In genomic region chr6:42563697-42564495, GRCh38 we compare ENCODE assay signal across 8 cellular contexts. TPM values are rescaled to one million over a fixed set of nuclear protein-coding genes. Genes with fewer than 3 reads are reported as not detected.
DNase-seq lines count a peak whose midpoint lies in the region; ATAC-seq and TF ChIP-seq lines count a peak whose summit lies in the region.

Gene UBR2 (plus strand): TSS chr6:42564029. CDS start chr6:42564320, 291 bp downstream.

- dilution Hi-C loops in IMR-90 (cut with HindIII; ENCODE audit: low sequenced_read_pairs, unreplicated experiment): no loop called here

- H3K79me1 ChIP-seq in IMR-90 (ENCODE audit: low read depth in 1 of 2, low read length in 2 of 2): peaks cover 7 to 38% of the 10 kb centered on the region in 2 experiments; a peak in 3 of 4 replicates

- WGBS in IMR-90 (ENCODE audit: extremely low coverage in 2 of 2, insufficient read length in 1 of 2), 2 experiments: 1% methylated on average over 20 of the region's 50 CpGs; no CpG with 5 or more reads in 1 of the 2 experiments

- H2BK15ac ChIP-seq in IMR-90 (ENCODE audit: low read depth, low read length): peak within 1 kb of the TSS; percentile 25; the same call in 2 of the 3 replicates

- peak within 1 kb of the TSS; percentile 93 for H3K14ac ChIP-seq in IMR-90 (replicated peaks; ENCODE audit: low read depth, low read length)

- peak within 1 kb of the TSS; percentile 88 for H3K56ac ChIP-seq in IMR-90 (ENCODE audit: extremely low read depth, insufficient read depth, low read length)

- H3K9ac ChIP-seq in IMR-90 (ENCODE audit: low read depth, low read length): peak within 1 kb of the TSS; percentile 74

- no peaks in the 10 kb centered on the region for H3K9me1 ChIP-seq in IMR-90 (ENCODE audit: insufficient read depth, low read length)

- peak within 1 kb of the TSS; percentile 92 for H2AFZ ChIP-seq in IMR-90 (replicated peaks; ENCODE audit: low read length, poor library complexity)

- H2BK20ac ChIP-seq in IMR-90 (ENCODE audit: low read depth, low read length): no peak within 1 kb of the TSS

- peak within 1 kb of the TSS; percentile 76 for H4K91ac ChIP-seq in IMR-90 (ENCODE audit: insufficient read depth, low read depth, low read length)

- peak within 1 kb of the TSS; percentile 89 for H3K4me2 ChIP-seq in IMR-90 (ENCODE audit: low read depth, low read length)

- peak within 1 kb of the TSS; percentile 90 for H2BK5ac ChIP-seq in IMR-90 (ENCODE audit: low read depth, low read length, poor library complexity, severe bottlenecking)

- TF ChIP-seq RAD21 in IMR-90 (IDR thresholded peaks at IDR 0.05; ENCODE audit: low read length): no peak

- H4K5ac ChIP-seq in IMR-90 (ENCODE audit: low read depth, low read length): peak within 1 kb of the TSS; percentile 71

- POLR2A ChIA-PET in IMR-90 (lab: Charles Lee; ENCODE audit: unreplicated experiment): interaction anchor here (0.7 kb wide), 3 partner anchors 13 to 267 kb away, joined by 3 to 4 read pairs (median 4); no protein-coding TSS in a partner anchor

- H3K9me3 ChIP-seq in IMR-90 (ENCODE audit: control insufficient read depth, insufficient read depth, low read length): no peaks in the 10 kb centered on the region

- peak within 1 kb of the TSS; percentile 76 to 97 for H4K8ac ChIP-seq in IMR-90 (ENCODE audit: low read depth in 2 of 2, low read length in 2 of 2)

- peak within 1 kb of the TSS; percentile 65 for H3K18ac ChIP-seq in IMR-90 (ENCODE audit: low read depth, low read length)

- no peaks in the 10 kb centered on the region; the same call in 1 of the 2 replicates for H3K4me1 ChIP-seq in IMR-90 (ENCODE audit: control insufficient read depth, insufficient read depth, low read length)

- H3K27ac ChIP-seq in IMR-90 (ENCODE audit: insufficient read depth, low read length): peak within 1 kb of the TSS; percentile 77

- TF ChIP-seq POLR2A in IMR-90 (IDR thresholded peaks at IDR 0.05; ENCODE audit: low read depth, low read length): no peak

- H3K27me3 ChIP-seq in IMR-90 (ENCODE audit: control insufficient read depth, insufficient read depth, low read length): no peaks in the 10 kb centered on the region

- H3K4ac ChIP-seq in IMR-90 (ENCODE audit: low read depth, low read length): peak within 1 kb of the TSS; percentile 89

- intact Hi-C loops in IMR-90 (cut with micrococcal nuclease): no loop called here

- ATAC-seq in GM21528 (IDR thresholded peaks at IDR 0.05; ENCODE audit: low FRiP score, unreplicated experiment) (peak; percentile 92), IMR-90 (ENCODE audit: low read depth) (peak; percentile 95)

- no TSS peak for BruUV-seq in IMR-90 (replicated peaks; lab: Mats Ljungman, UMichigan)

- DNase-seq in DMS153 (lab: John Stamatoyannopoulos, UW) (peak; percentile 99), IMR-90 (peak; percentile 99), OCI-M1 (lab: John Stamatoyannopoulos, UW) (peak; percentile 100), activated T-cell treated with anti-CD3 and anti-CD28 coated beads for 24 hours (ENCODE audit: low read depth) (peak; percentile 93), epidermal melanocyte (ENCODE audit: insufficient read length, low spot score) (peak; percentile 93), middle frontal gyrus (ENCODE audit: extremely low spot score, low spot score) (peak; percentile 99)
- DNase-seq in stimulated activated CD8-positive, alpha-beta memory T cell treated with anti-CD3 and anti-CD28 coated beads, Interleukin-2, amount 100 ng/mL, for 48 hours (ENCODE audit: low read depth in 2 of 2): peak; percentile 84 to 86

- H2AK9ac ChIP-seq in IMR-90 (replicated peaks; ENCODE audit: low read depth, low read length, poor library complexity): peak within 1 kb of the TSS; percentile 98

- peak within 1 kb of the TSS; percentile 95 for H3K23ac ChIP-seq in IMR-90 (ENCODE audit: low read depth, low read length)

- no peaks in the 10 kb centered on the region for H3K36me3 ChIP-seq in IMR-90 (ENCODE audit: control insufficient read depth, insufficient read depth, low read length)

- H2BK120ac ChIP-seq in IMR-90 (ENCODE audit: low read depth, low read length): peak within 1 kb of the TSS; percentile 48

- H3K4me3 ChIP-seq in IMR-90 (ENCODE audit: insufficient read depth, low read depth, low read length): peak within 1 kb of the TSS; percentile 63

- H4K20me1 ChIP-seq in IMR-90 (ENCODE audit: insufficient read depth, low read length): peaks cover 9% of the 10 kb centered on the region; the same call in 1 of the 2 replicates

- TF ChIP-seq CTCF in IMR-90 (conservative IDR thresholded peaks at IDR 0.05; ENCODE audit: low read depth, low read length): peak; percentile 24; the same call in 1 of the 2 replicates

- CTCF ChIA-PET in IMR-90 (lab: Yijun Ruan, JAX): interaction anchor here (2.4 kb wide), 1 partner anchor 16 kb away, joined by 8 read pairs; no protein-coding TSS in a partner anchor

- in situ Hi-C loops in IMR-90 (cut with MboI; ENCODE audit: low sequenced_read_pairs): no loop called here

- H2AK5ac ChIP-seq in IMR-90 (ENCODE audit: low read depth, low read length): peak within 1 kb of the TSS; percentile 67

TF ChIP-seq in IMR-90, 13 proteins besides CTCF, POLR2A, EP300 and RAD21:
- TF ChIP-seq SMC3 (IDR thresholded peaks at IDR 0.05; ENCODE audit: low read depth, low read length): no peak
- TF ChIP-seq MAZ (IDR thresholded peaks at IDR 0.05; ENCODE audit: borderline replicate concordance, low read depth, low read length): peak; percentile 82; the same call in 1 of the 2 replicates
- TF ChIP-seq, protein P1, sequence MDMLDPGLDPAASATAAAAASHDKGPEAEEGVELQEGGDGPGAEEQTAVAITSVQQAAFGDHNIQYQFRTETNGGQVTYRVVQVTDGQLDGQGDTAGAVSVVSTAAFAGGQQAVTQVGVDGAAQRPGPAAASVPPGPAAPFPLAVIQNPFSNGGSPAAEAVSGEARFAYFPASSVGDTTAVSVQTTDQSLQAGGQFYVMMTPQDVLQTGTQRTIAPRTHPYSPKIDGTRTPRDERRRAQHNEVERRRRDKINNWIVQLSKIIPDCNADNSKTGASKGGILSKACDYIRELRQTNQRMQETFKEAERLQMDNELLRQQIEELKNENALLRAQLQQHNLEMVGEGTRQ (IDR thresholded peaks at IDR 0.05; ENCODE audit: low read depth, low read length): no peak
- TF ChIP-seq FOS (IDR thresholded peaks at IDR 0.05; ENCODE audit: low read depth, low read length): peak; percentile 5; the same call in 1 of the 2 replicates
- no peak for TF ChIP-seq CHD1 (IDR thresholded peaks at IDR 0.05; ENCODE audit: low read depth, low read length)
- no peak for TF ChIP-seq NFE2L2 (IDR thresholded peaks at IDR 0.05; ENCODE audit: low read depth, low read length)
- no peak for TF ChIP-seq MAFK (IDR thresholded peaks at IDR 0.05; ENCODE audit: low read depth, low read length)
- TF ChIP-seq MXI1 (IDR thresholded peaks at IDR 0.05; ENCODE audit: borderline replicate concordance, low read depth, low read length): 0 out of 2 replicates have a peak, but pooled peaks have one; percentile 20
TF ChIP-seq in IMR-90: peak in this region for 3.

RNA-seq across cellular contexts. Expression of gene UBR2, which starts in this region (rescaled TPM):
- 32.3 and 42.8 TPM in 2 replicates for total RNA-seq in IMR-90 (2012; rRNA removed)
- polyA plus RNA-seq in IMR-90 (2012; rRNA removed): 6.3 and 7.7 TPM in 2 replicates
- polyA plus RNA-seq in IMR-90 (2012; cell fraction: cytosol; rRNA removed): 1.2 and 1.4 TPM in 2 replicates
- 3.0 and 26.2 TPM in 2 replicates for polyA plus RNA-seq in IMR-90 (2012; cell fraction: nucleus; rRNA removed; ENCODE audit: low replicate concordance)

Comparison
In these comparisons a context has a peak if more than half of its experiments do, and no peak if none do; other contexts are left out.
1. Peak in every context shown above with its lines: DNase-seq, ATAC-seq, H3K4me3 ChIP-seq and H3K27ac ChIP-seq.